Comparison of ENCODE assay signal across 1 cellular context in genomic region chr4:128573781-128574508, GRCh38.
TF ChIP-seq lines count a peak whose summit lies in the region.

No MANE protein-coding gene starts in this region.

TF ChIP-seq in GM23338, 12 proteins besides CTCF, POLR2A, EP300 and RAD21 (continued from another document):
- TF ChIP-seq ZNF462 (CRISPR knock-in tag; IDR thresholded peaks at IDR 0.05) (no peak), CREB1 (CRISPR knock-in tag; IDR thresholded peaks at IDR 0.05; ENCODE audit: low read depth) (no peak), NANOG (IDR thresholded peaks at IDR 0.05; ENCODE audit: borderline replicate concordance) (no peak), ZNF114 (CRISPR knock-in tag; IDR thresholded peaks at IDR 0.05) (no peak), ETS1 (IDR thresholded peaks at IDR 0.05) (no peak), EZH2 (IDR thresholded peaks at IDR 0.05; ENCODE audit: low read depth, unreplicated experiment) (no peak)
